ENCODE assay signal across 16 cellular contexts in genomic region chr22:36003972-36004674, GRCh38. TPM values are rescaled to one million over a fixed set of nuclear protein-coding genes. Genes with fewer than 3 reads are reported as not detected.
A peak's percentile ranks its signal among the peaks of the same experiment; 100 is the strongest.
DNase-seq lines count a peak whose midpoint lies in the region; ATAC-seq and TF ChIP-seq lines count a peak whose summit lies in the region.
"Had no signal": no experiment of that assay in that cellular context is flagged by ENCODE, and none has a peak within 500 bp of the region (broad histone marks: within the 10 kb centered on the region; RNA-seq: fewer than 3 reads in every experiment).

No MANE protein-coding gene starts in this region.

- no peak for DNase-seq in esophagus muscularis mucosa (ENCODE audit: extremely low spot score)
- no peak for DNase-seq in left lung
- DNase-seq in nephron progenitor cell, result no peak
- DNase-seq in midbrain (lab: John Stamatoyannopoulos, UW), result no peak
- DNase-seq in kidney tubule cell (ENCODE audit: low spot score), result no peak
- DNase-seq in activated CD4-positive, CD25-positive, alpha-beta regulatory T cell (lab: John Stamatoyannopoulos, UW), result no peak
- DNase-seq: C1 segment of cervical spinal cord; CD4-positive, alpha-beta memory T cell; COR-L47; DMS79; EL; GDM1; GM23248; H7; HCEC 1CT had no signal

- TF ChIP-seq CTCF in esophagus muscularis mucosa (IDR thresholded peaks at IDR 0.05), result no peak
- TF ChIP-seq CTCF in left lung (IDR thresholded peaks at IDR 0.05), result no peak
- no peak for TF ChIP-seq CTCF in nephron progenitor cell (IDR thresholded peaks at IDR 0.05)

- peaks cover 42% of the 10 kb centered on the region for H3K4me1 Mint-ChIP-seq in nephron progenitor cell
- H3K4me1 Mint-ChIP-seq: CD4-positive, alpha-beta memory T cell had no signal

- H3K27ac ChIP-seq in esophagus muscularis mucosa (replicated peaks in 1 of 4), result peak overlapping the region in 3 of 4 donors; percentile 20 to 51 (median 40)
- H3K27ac ChIP-seq in left lung, result no peak overlapping the region
- H3K27ac ChIP-seq: GM23248 had no signal

- H3K36me3 ChIP-seq in esophagus muscularis mucosa, result no peaks in the 10 kb centered on the region
- H3K36me3 ChIP-seq in left lung, result no peaks in the 10 kb centered on the region

- H3K27me3 ChIP-seq in esophagus muscularis mucosa, result no peaks in the 10 kb centered on the region
- no peaks in the 10 kb centered on the region for H3K27me3 ChIP-seq in left lung

- intact Hi-C loops in esophagus muscularis mucosa (cut with DNase I) (no loop called here), left lung (cut with DNase I) (no loop called here)

- no peak for TF ChIP-seq EP300 in esophagus muscularis mucosa (IDR thresholded peaks at IDR 0.05)

- peak overlapping the region; percentile 17 for H3K27ac Mint-ChIP-seq in nephron progenitor cell

- H3K36me3 Mint-ChIP-seq in nephron progenitor cell (ENCODE audit: low read depth), result peaks cover 23% of the 10 kb centered on the region

- 90% methylated on average over 9 of the region's 9 CpGs for WGBS in esophagus muscularis mucosa

- H3K4me1 ChIP-seq in esophagus muscularis mucosa, result peaks cover 18 to 78% (median 70%) of the 10 kb centered on the region in 4 donors
- peaks cover 0 to 2% of the 10 kb centered on the region in 2 donors for H3K4me1 ChIP-seq in left lung

- H3K9me3 Mint-ChIP-seq in nephron progenitor cell, result peaks cover 3% of the 10 kb centered on the region
- H3K9me3 Mint-ChIP-seq: CD4-positive, alpha-beta memory T cell had no signal

- no peak for TF ChIP-seq POLR2A in esophagus muscularis mucosa (IDR thresholded peaks at IDR 0.05; ENCODE audit: low read depth)

- H3K9me3 ChIP-seq in esophagus muscularis mucosa (no peaks in the 10 kb centered on the region), left lung (no peaks in the 10 kb centered on the region)

- no peaks in the 10 kb centered on the region for H3K27me3 Mint-ChIP-seq in nephron progenitor cell (ENCODE audit: low read depth, poor library complexity)

- H3K4me3 ChIP-seq in esophagus muscularis mucosa (no peak overlapping the region), left lung (no peak overlapping the region)
- H3K4me3 ChIP-seq: GM12878, GM23248 had no signal

- peak; percentile 55 for ATAC-seq in left lung
- ATAC-seq: GM12878 had no signal

- no peak overlapping the region for H3K4me3 Mint-ChIP-seq in nephron progenitor cell
- H3K4me3 Mint-ChIP-seq: CD4-positive, alpha-beta memory T cell had no signal

RNA-seq across cellular contexts. Expression of gene RBFOX2, which starts 24.5 kb away (rescaled TPM):
- 100 to 1,000 TPM; 113 to 179 (median 155) TPM for total RNA-seq in esophagus muscularis mucosa
- total RNA-seq in left lung, result 10 to 100 TPM; 63.1 to 91.3 TPM

Comparison
In these comparisons a context has a peak if more than half of its experiments do, and no peak if none do; other contexts are left out.
1. H3K27ac ChIP-seq: peak in esophagus muscularis mucosa (3 of 4); none in left lung (0 of 2).